26 cellular contexts compared by ENCODE assay signal in genomic region chr15:89221543-89221942, GRCh38. TPM values are rescaled to one million over a fixed set of nuclear protein-coding genes. Genes with fewer than 3 reads are reported as not detected.
DNase-seq lines count a peak whose midpoint lies in the region; ATAC-seq and TF ChIP-seq lines count a peak whose summit lies in the region.
"Had no signal": no experiment of that assay in that cellular context is flagged by ENCODE, and none has a peak within 500 bp of the region (broad histone marks: within the 10 kb centered on the region; RNA-seq: fewer than 3 reads in every experiment).

RLBP1 (minus strand) TSS chr15:89221579; CDS start chr15:89218975, 2,604 bp downstream.

- no peaks in the 10 kb centered on the region for H3K36me3 ChIP-seq in SK-N-SH (replicated peaks in 1 of 2; ENCODE audit: control insufficient read depth in 1 of 2, insufficient read depth in 2 of 2, low read length in 1 of 2)
- H3K36me3 ChIP-seq: neutrophil, tibial nerve had no signal

- DNase-seq in Daoy (ENCODE audit: low read depth): peak; percentile 43
- DNase-seq in SW480 (ENCODE audit: low spot score): peak; percentile 67
- peak; percentile 53 for DNase-seq in epidermal melanocyte (ENCODE audit: insufficient read length, low spot score)
- peak in 38 of 56 donors; percentile 5 to 65 (median 22) for DNase-seq in nucleus accumbens (lab: John Stamatoyannopoulos, UW)
- no peak for DNase-seq in activated gamma-delta T cell (lab: John Stamatoyannopoulos, UW)
- DNase-seq in AG20443 (ENCODE audit: low spot score): no peak
- DNase-seq in SK-N-SH: no peak
- DNase-seq: activated CD8-positive, alpha-beta T cell treated with anti-CD3 and anti-CD28 coated beads for 36 hours; activated T-cell treated with anti-CD3 and anti-CD28 coated beads, Interleukin-2, amount 50 U/mL, for 4 hours; CD4-positive, alpha-beta T cell; dermis blood vessel endothelial cell; DMS79; foreskin keratinocyte; NCI-H1092 treated with DMSO at 0.1 percent for 48 hours; NCI-H2081; NCI-H524; stimulated activated naive CD4-positive, alpha-beta T cell had no signal

- 75% methylated on average over 8 of the region's 11 CpGs for WGBS in SK-N-SH (ENCODE audit: low lambda C conversion rate)

- no peaks in the 10 kb centered on the region for H4K20me1 ChIP-seq in SK-N-SH (ENCODE audit: insufficient read depth)

- no peak within 1 kb of the TSS for H2AFZ ChIP-seq in SK-N-SH (ENCODE audit: low read depth)

- CTCF ChIA-PET in SK-N-SH (lab: Yijun Ruan, JAX): interaction anchor here (1.7 kb wide), 1 partner anchor 165 kb away, joined by 5 read pairs; no protein-coding TSS in a partner anchor

- no peaks in the 10 kb centered on the region for H3K9me3 ChIP-seq in SK-N-SH
- H3K9me3 ChIP-seq: neutrophil, tibial nerve had no signal

- no peak within 1 kb of the TSS for H3K9ac ChIP-seq in SK-N-SH
- H3K9ac ChIP-seq: KMS-11 had no signal

- no peaks in the 10 kb centered on the region for H3K4me1 ChIP-seq in SK-N-SH (ENCODE audit: control insufficient read depth in 1 of 2, insufficient read depth in 2 of 2, low read depth in 1 of 2, low read length in 1 of 2)
- H3K4me1 ChIP-seq: foreskin keratinocyte, tibial nerve had no signal

- no peaks in the 10 kb centered on the region; the same call in 1 of the 2 replicates for H3K27me3 ChIP-seq in SK-N-SH (ENCODE audit: insufficient read depth)
- H3K27me3 ChIP-seq: neutrophil, tibial nerve had no signal

- H3K9me2 ChIP-seq in SK-N-SH: no peaks in the 10 kb centered on the region

- no peak for TF ChIP-seq CTCF in SK-N-SH (IDR thresholded peaks at IDR 0.05)

- no peak for ATAC-seq in HG02610 (IDR thresholded peaks at IDR 0.05; ENCODE audit: unreplicated experiment)
- ATAC-seq: activated CD8-positive, alpha-beta T cell treated with anti-CD3 and anti-CD28 coated beads for 36 hours; activated naive CD4-positive, alpha-beta T cell treated with anti-CD3 and anti-CD28 coated beads, Interleukin-2, amount 50 U/mL, for 72 hours; activated T-cell treated with anti-CD3 and anti-CD28 coated beads, Interleukin-2, amount 50 U/mL, for 4 hours; foreskin keratinocyte; sciatic nerve had no signal

- no peak for TF ChIP-seq EP300 in SK-N-SH (IDR thresholded peaks at IDR 0.05; ENCODE audit: borderline replicate concordance in 1 of 2, low read depth in 1 of 2, low read length in 1 of 2)

- POLR2A ChIA-PET in SK-N-SH (lab: Yijun Ruan, JAX): no interaction called here

- TF ChIP-seq RAD21 in SK-N-SH (IDR thresholded peaks at IDR 0.05; ENCODE audit: low read length): no peak

- H3K79me2 ChIP-seq in SK-N-SH (ENCODE audit: insufficient read depth): no peaks in the 10 kb centered on the region

- H3K4me2 ChIP-seq in SK-N-SH: no peak within 1 kb of the TSS
- H3K4me2 ChIP-seq: KMS-11 had no signal

- no peak within 1 kb of the TSS for H3K27ac ChIP-seq in SK-N-SH (ENCODE audit: low read depth in 2 of 2, low read length in 1 of 2)
- H3K27ac ChIP-seq: epithelial cell of prostate, foreskin keratinocyte, KMS-11, neutrophil, tibial nerve, VCaP had no signal

- H3K4me3 ChIP-seq in SK-N-SH (ENCODE audit: low read depth in 2 of 2, low read length in 1 of 2): no peak within 1 kb of the TSS
- H3K4me3 ChIP-seq: tibial nerve had no signal

- no peaks in the 10 kb centered on the region for H3F3A ChIP-seq in SK-N-SH (replicated peaks; ENCODE audit: insufficient read depth)

TF ChIP-seq in SK-N-SH, 30 proteins besides CTCF, POLR2A, EP300 and RAD21:
- no peak for TF ChIP-seq FOXM1 (IDR thresholded peaks at IDR 0.05; ENCODE audit: low read depth)
- no peak for TF ChIP-seq EZH2phosphoT487 (IDR thresholded peaks at IDR 0.05; ENCODE audit: borderline replicate concordance, low read depth)
- TF ChIP-seq, protein P1, sequence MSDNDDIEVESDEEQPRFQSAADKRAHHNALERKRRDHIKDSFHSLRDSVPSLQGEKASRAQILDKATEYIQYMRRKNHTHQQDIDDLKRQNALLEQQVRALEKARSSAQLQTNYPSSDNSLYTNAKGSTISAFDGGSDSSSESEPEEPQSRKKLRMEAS (IDR thresholded peaks at IDR 0.05; ENCODE audit: low read depth): no peak
- TF ChIP-seq RXRA (IDR thresholded peaks at IDR 0.05; ENCODE audit: borderline replicate concordance, low read depth): no peak
- TF ChIP-seq TEAD4 (IDR thresholded peaks at IDR 0.05; ENCODE audit: borderline replicate concordance, insufficient read depth): no peak

RNA-seq across cellular contexts. Expression of gene RLBP1, which starts in this region (rescaled TPM):
- total RNA-seq in Daoy (2014; rRNA removed; shearing (Covaris generic)): not detected in 2 replicates
- polyA plus RNA-seq in SK-N-SH (2012; rRNA removed): not detected in 2 replicates
- not detected in 2 replicates for polyA plus RNA-seq in SK-N-SH (2012; cell fraction: cytosol; rRNA removed)
- polyA plus RNA-seq in SK-N-SH (2012; cell fraction: nucleus; rRNA removed): 0.11 TPM in 1 of 2 replicates, not detected in the other
- total RNA-seq: activated CD8-positive, alpha-beta T cell treated with anti-CD3 and anti-CD28 coated beads for 36 hours; activated naive CD4-positive, alpha-beta T cell treated with anti-CD3 and anti-CD28 coated beads, Interleukin-2, amount 50 U/mL, for 72 hours; activated T-cell treated with anti-CD3 and anti-CD28 coated beads, Interleukin-2, amount 50 U/mL, for 4 hours; CD4-positive, alpha-beta T cell; dermis blood vessel endothelial cell; foreskin keratinocyte; mononuclear cell; sciatic nerve; tibial nerve had no signal
- polyA plus RNA-seq: foreskin keratinocyte had no signal

Comparison
In these comparisons a context has a peak if more than half of its experiments do, and no peak if none do; other contexts are left out.
1. Peak in DNase-seq in Daoy; RNA of the gene not detected or under 1 TPM.
2. DNase-seq: peak in SW480 (single experiment), epidermal melanocyte (single experiment) and nucleus accumbens (38 of 56); none in activated gamma-delta T cell (single experiment), AG20443 (single experiment) and SK-N-SH (single experiment).